Comparison of ENCODE assay signal across 20 cellular contexts in the genomic region with DNA sequence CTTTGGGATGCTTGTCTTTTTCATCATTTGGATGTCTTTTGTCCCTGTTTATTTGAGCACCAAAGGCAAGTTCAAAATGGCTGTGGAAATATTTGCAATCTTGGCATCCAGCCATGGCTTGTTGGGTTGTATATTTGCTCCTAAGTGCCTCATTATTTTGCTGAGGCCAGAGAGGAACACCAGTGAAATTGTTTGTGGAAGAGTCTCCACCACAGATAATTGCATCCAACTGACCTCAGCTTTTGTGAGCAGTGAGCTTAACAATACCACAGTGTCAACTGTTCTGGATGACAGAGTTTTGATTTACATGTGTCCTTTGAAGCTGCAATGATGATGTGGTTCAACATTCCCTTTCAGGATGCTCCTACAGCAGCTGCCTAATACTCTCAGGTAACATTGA.
DNase-seq lines count a peak whose midpoint lies in the region; ATAC-seq and TF ChIP-seq lines count a peak whose summit lies in the region.
"Had no signal": no experiment of that assay in that cellular context is flagged by ENCODE, and none has a peak within 500 bp of the region (broad histone marks: within the 10 kb centered on the region; RNA-seq: fewer than 3 reads in every experiment).

No MANE protein-coding gene starts in this region.

- no peaks in the 10 kb centered on the region for H3K9me3 ChIP-seq in CD4-positive, alpha-beta T cell (ENCODE audit: control insufficient read depth, low read length)
- H3K9me3 ChIP-seq: body of pancreas, colonic mucosa, left lung, mucosa of descending colon had no signal

- no peaks in the 10 kb centered on the region for H3K27me3 ChIP-seq in CD4-positive, alpha-beta T cell (ENCODE audit: control insufficient read depth, insufficient read depth, low read length)
- H3K27me3 ChIP-seq: body of pancreas, colonic mucosa, left lung had no signal

- H3K27ac ChIP-seq in CD4-positive, alpha-beta T cell (ENCODE audit: low read depth, low read length), result no peak overlapping the region
- H3K27ac ChIP-seq: body of pancreas, colonic mucosa, left lung had no signal

- no peak overlapping the region for H3K4me3 Mint-ChIP-seq in CD4-positive, alpha-beta T cell
- no peak overlapping the region for H3K4me3 Mint-ChIP-seq in natural killer cell treated with Interleukin-12 subunit alpha and Interleukin-12 subunit beta and Interleukin-15 and Interleukin-18, amount 100 ng/mL, for 72 hours
- H3K4me3 Mint-ChIP-seq: activated CD4-positive, alpha-beta memory T cell treated with anti-CD3 and anti-CD28 coated beads, Interleukin-2, amount 10 ng/mL, durations not matched to agents 7 days and 5 days; activated naive CD8-positive, alpha-beta T cell; activated T-cell treated with anti-CD3 and anti-CD28 coated beads, Interleukin-2, amount 50 U/mL, for 4 hours; CD14-positive monocyte; GM23338; T-cell had no signal

- H3K27me3 Mint-ChIP-seq in CD4-positive, alpha-beta T cell, result no peaks in the 10 kb centered on the region
- H3K27me3 Mint-ChIP-seq in natural killer cell treated with Interleukin-12 subunit alpha and Interleukin-12 subunit beta and Interleukin-15 and Interleukin-18, amount 100 ng/mL, for 72 hours, result peaks cover 3 to 13% of the 10 kb centered on the region in 2 donors

- no peaks in the 10 kb centered on the region for H3K4me1 Mint-ChIP-seq in CD4-positive, alpha-beta T cell (ENCODE audit: low read depth)
- H3K4me1 Mint-ChIP-seq in natural killer cell treated with Interleukin-12 subunit alpha and Interleukin-12 subunit beta and Interleukin-15 and Interleukin-18, amount 100 ng/mL, for 72 hours (ENCODE audit: low read depth in 2 of 2), result no peaks in the 10 kb centered on the region
- H3K4me1 Mint-ChIP-seq: activated CD4-positive, alpha-beta memory T cell treated with anti-CD3 and anti-CD28 coated beads, Interleukin-2, amount 10 ng/mL, durations not matched to agents 7 days and 5 days; T-cell had no signal

- POLR2A ChIA-PET in CD4-positive, alpha-beta T cell (lab: Charles Lee), result no interaction called here

- H3K9me3 Mint-ChIP-seq in CD4-positive, alpha-beta T cell, result no peaks in the 10 kb centered on the region
- no peaks in the 10 kb centered on the region for H3K9me3 Mint-ChIP-seq in natural killer cell treated with Interleukin-12 subunit alpha and Interleukin-12 subunit beta and Interleukin-15 and Interleukin-18, amount 100 ng/mL, for 72 hours
- H3K9me3 Mint-ChIP-seq: activated CD4-positive, alpha-beta memory T cell treated with anti-CD3 and anti-CD28 coated beads, Interleukin-2, amount 10 ng/mL, durations not matched to agents 7 days and 5 days; activated T-cell treated with anti-CD3 and anti-CD28 coated beads, Interleukin-2, amount 50 U/mL, for 4 hours; GM23338; T-cell had no signal

- CTCF ChIA-PET in CD4-positive, alpha-beta T cell (lab: Charles Lee), result no interaction called here

- DNase-seq in COLO668 (lab: John Stamatoyannopoulos, UW; ENCODE audit: unreplicated experiment), result peak; percentile 77
- peak; percentile 42 to 97 (median 79) for DNase-seq in NCI-H1417 (lab: John Stamatoyannopoulos, UW)
- DNase-seq in NCI-H510A treated with DMSO at 0.1 percent for 48 hours (lab: John Stamatoyannopoulos, UW), result peak; percentile 70
- DNase-seq in foreskin melanocyte, result peak; percentile 12
- DNase-seq in CD4-positive, alpha-beta T cell, result no peak
- DNase-seq in activated CD4-positive, alpha-beta T cell treated with anti-CD3 and anti-CD28 coated beads, Interleukin-2, amount 50 U/mL, for 48 hours, result no peak
- DNase-seq in T1000 (lab: John Stamatoyannopoulos, UW), result no peak
- no peak for DNase-seq in natural killer cell treated with Interleukin-12 subunit alpha and Interleukin-12 subunit beta and Interleukin-15 and Interleukin-18, amount 100 ng/mL, for 72 hours (ENCODE audit: low spot score)
- DNase-seq: activated CD4-positive, alpha-beta memory T cell treated with anti-CD3 and anti-CD28 coated beads, Interleukin-2, amount 10 ng/mL, durations not matched to agents 7 days and 5 days; activated T-cell treated with anti-CD3 and anti-CD28 coated beads, Interleukin-2, amount 50 U/mL, for 4 hours; body of pancreas; colonic mucosa; left lung; mucosa of descending colon; occipital lobe; stimulated activated CD4-positive, alpha-beta T cell treated with anti-CD3 and anti-CD28 coated beads, Interleukin-4, amount 100 ng/mL, for 1 hour; T-cell had no signal

- H3K36me3 Mint-ChIP-seq in CD4-positive, alpha-beta T cell (ENCODE audit: low read depth), result no peaks in the 10 kb centered on the region
- no peaks in the 10 kb centered on the region for H3K36me3 Mint-ChIP-seq in natural killer cell treated with Interleukin-12 subunit alpha and Interleukin-12 subunit beta and Interleukin-15 and Interleukin-18, amount 100 ng/mL, for 72 hours
- H3K36me3 Mint-ChIP-seq: activated naive CD8-positive, alpha-beta T cell; CD14-positive monocyte; T-cell had no signal

- intact Hi-C loops in CD4-positive, alpha-beta T cell (cut with DNase I, micrococcal nuclease), result no loop called here

- TF ChIP-seq CTCF in CD4-positive, alpha-beta T cell (IDR thresholded peaks at IDR 0.05), result no peak

- H3K27ac Mint-ChIP-seq in CD4-positive, alpha-beta T cell, result no peak overlapping the region
- H3K27ac Mint-ChIP-seq in natural killer cell treated with Interleukin-12 subunit alpha and Interleukin-12 subunit beta and Interleukin-15 and Interleukin-18, amount 100 ng/mL, for 72 hours, result no peak overlapping the region
- H3K27ac Mint-ChIP-seq: activated CD4-positive, alpha-beta memory T cell treated with anti-CD3 and anti-CD28 coated beads, Interleukin-2, amount 10 ng/mL, durations not matched to agents 7 days and 5 days; activated naive CD8-positive, alpha-beta T cell; CD14-positive monocyte; GM23338; T-cell had no signal

- ATAC-seq in CD4-positive, alpha-beta T cell (ENCODE audit: poor library complexity), result no peak
- no peak for ATAC-seq in natural killer cell treated with Interleukin-12 subunit alpha and Interleukin-12 subunit beta and Interleukin-15 and Interleukin-18, amount 100 ng/mL, for 72 hours
- ATAC-seq: activated T-cell treated with anti-CD3 and anti-CD28 coated beads, Interleukin-2, amount 50 U/mL, for 4 hours; body of pancreas; GM23338; left lung; mucosa of descending colon; T-cell had no signal

Comparison
In these comparisons a context has a peak if more than half of its experiments do, and no peak if none do; other contexts are left out.
1. DNase-seq: peak in COLO668 (single experiment), NCI-H1417 (3 of 3), NCI-H510A treated with DMSO at 0.1 percent for 48 hours (single experiment) and foreskin melanocyte (single experiment); none in CD4-positive, alpha-beta T cell (0 of 10), activated CD4-positive, alpha-beta T cell treated with anti-CD3 and anti-CD28 coated beads, Interleukin-2, amount 50 U/mL, for 48 hours (0 of 2), T1000 (single experiment) and natural killer cell treated with Interleukin-12 subunit alpha and Interleukin-12 subunit beta and Interleukin-15 and Interleukin-18, amount 100 ng/mL, for 72 hours (single experiment).